In the genomic region with DNA sequence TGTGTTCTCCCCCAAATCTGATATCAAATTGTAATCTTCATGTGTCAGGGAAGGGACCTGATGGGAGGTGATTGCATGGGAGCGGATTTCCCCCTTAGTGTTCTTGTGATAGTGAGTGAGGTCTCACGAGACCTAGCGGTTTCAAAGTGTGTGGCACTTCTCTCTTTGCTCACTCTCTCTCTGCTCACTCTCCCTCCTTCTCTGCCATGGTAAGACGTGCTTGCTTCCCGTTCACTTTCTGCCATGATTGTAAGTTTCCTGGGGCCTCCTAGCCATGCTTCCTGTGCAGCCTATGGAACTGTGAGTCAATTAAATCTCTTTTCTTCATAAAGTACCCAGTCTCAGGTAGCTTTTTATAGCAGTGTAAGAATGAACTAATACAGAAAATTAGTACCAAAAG, we compare ENCODE assay signal across 1 cellular context.
A peak's percentile ranks its signal among the peaks of the same experiment; 100 is the strongest.
TF ChIP-seq lines count a peak whose summit lies in the region.

No MANE protein-coding gene starts in this region.

TF ChIP-seq in GM12878, 131 proteins besides CTCF, POLR2A, EP300 and RAD21 (continued from another document):
- TF ChIP-seq, protein P1, sequence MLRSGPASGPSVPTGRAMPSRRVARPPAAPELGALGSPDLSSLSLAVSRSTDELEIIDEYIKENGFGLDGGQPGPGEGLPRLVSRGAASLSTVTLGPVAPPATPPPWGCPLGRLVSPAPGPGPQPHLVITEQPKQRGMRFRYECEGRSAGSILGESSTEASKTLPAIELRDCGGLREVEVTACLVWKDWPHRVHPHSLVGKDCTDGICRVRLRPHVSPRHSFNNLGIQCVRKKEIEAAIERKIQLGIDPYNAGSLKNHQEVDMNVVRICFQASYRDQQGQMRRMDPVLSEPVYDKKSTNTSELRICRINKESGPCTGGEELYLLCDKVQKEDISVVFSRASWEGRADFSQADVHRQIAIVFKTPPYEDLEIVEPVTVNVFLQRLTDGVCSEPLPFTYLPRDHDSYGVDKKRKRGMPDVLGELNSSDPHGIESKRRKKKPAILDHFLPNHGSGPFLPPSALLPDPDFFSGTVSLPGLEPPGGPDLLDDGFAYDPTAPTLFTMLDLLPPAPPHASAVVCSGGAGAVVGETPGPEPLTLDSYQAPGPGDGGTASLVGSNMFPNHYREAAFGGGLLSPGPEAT (IDR thresholded peaks at IDR 0.05; ENCODE audit: low read depth) = peak; percentile 71
- TF ChIP-seq NFIC (IDR thresholded peaks at IDR 0.05; ENCODE audit: low read depth, low read length) = no peak
- TF ChIP-seq RUNX3 (IDR thresholded peaks at IDR 0.05; ENCODE audit: low read length) = peak; percentile 45; the same call in 1 of the 2 replicates
- TF ChIP-seq NR2F1 (conservative IDR thresholded peaks at IDR 0.05) = 0 out of 2 replicates have a peak, but pooled peaks have one; percentile 17
- TF ChIP-seq SMARCA5 (IDR thresholded peaks at IDR 0.05) = 0 out of 2 replicates have a peak, but pooled peaks have one; percentile 30
- 0 out of 2 replicates have a peak, but pooled peaks have one; percentile 23 for TF ChIP-seq TCF12 (IDR thresholded peaks at IDR 0.05; ENCODE audit: low read depth, low read length)
- peak; percentile 59 for TF ChIP-seq SMAD1 (IDR thresholded peaks at IDR 0.05; ENCODE audit: low read depth, partially characterized antibody)
- TF ChIP-seq, protein P2, sequence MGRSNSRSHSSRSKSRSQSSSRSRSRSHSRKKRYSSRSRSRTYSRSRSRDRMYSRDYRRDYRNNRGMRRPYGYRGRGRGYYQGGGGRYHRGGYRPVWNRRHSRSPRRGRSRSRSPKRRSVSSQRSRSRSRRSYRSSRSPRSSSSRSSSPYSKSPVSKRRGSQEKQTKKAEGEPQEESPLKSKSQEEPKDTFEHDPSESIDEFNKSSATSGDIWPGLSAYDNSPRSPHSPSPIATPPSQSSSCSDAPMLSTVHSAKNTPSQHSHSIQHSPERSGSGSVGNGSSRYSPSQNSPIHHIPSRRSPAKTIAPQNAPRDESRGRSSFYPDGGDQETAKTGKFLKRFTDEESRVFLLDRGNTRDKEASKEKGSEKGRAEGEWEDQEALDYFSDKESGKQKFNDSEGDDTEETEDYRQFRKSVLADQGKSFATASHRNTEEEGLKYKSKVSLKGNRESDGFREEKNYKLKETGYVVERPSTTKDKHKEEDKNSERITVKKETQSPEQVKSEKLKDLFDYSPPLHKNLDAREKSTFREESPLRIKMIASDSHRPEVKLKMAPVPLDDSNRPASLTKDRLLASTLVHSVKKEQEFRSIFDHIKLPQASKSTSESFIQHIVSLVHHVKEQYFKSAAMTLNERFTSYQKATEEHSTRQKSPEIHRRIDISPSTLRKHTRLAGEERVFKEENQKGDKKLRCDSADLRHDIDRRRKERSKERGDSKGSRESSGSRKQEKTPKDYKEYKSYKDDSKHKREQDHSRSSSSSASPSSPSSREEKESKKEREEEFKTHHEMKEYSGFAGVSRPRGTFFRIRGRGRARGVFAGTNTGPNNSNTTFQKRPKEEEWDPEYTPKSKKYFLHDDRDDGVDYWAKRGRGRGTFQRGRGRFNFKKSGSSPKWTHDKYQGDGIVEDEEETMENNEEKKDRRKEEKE (IDR thresholded peaks at IDR 0.05) = peak; percentile 6; the same call in 1 of the 2 replicates
- TF ChIP-seq, protein P3, sequence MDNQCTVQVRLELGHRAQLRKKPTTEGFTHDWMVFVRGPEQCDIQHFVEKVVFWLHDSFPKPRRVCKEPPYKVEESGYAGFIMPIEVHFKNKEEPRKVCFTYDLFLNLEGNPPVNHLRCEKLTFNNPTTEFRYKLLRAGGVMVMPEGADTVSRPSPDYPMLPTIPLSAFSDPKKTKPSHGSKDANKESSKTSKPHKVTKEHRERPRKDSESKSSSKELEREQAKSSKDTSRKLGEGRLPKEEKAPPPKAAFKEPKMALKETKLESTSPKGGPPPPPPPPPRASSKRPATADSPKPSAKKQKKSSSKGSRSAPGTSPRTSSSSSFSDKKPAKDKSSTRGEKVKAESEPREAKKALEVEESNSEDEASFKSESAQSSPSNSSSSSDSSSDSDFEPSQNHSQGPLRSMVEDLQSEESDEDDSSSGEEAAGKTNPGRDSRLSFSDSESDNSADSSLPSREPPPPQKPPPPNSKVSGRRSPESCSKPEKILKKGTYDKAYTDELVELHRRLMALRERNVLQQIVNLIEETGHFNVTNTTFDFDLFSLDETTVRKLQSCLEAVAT (IDR thresholded peaks at IDR 0.05) = peak; percentile 54; the same call in 1 of the 2 replicates
- TF ChIP-seq SPI1 (IDR thresholded peaks at IDR 0.05; ENCODE audit: borderline replicate concordance, insufficient read depth, low read depth, low read length) = peak; percentile 67; the same call in 1 of the 2 replicates
- TF ChIP-seq RELA (IDR thresholded peaks at IDR 0.05; ENCODE audit: borderline replicate concordance, partially characterized antibody) = peak; percentile 12
- TF ChIP-seq, protein P4, sequence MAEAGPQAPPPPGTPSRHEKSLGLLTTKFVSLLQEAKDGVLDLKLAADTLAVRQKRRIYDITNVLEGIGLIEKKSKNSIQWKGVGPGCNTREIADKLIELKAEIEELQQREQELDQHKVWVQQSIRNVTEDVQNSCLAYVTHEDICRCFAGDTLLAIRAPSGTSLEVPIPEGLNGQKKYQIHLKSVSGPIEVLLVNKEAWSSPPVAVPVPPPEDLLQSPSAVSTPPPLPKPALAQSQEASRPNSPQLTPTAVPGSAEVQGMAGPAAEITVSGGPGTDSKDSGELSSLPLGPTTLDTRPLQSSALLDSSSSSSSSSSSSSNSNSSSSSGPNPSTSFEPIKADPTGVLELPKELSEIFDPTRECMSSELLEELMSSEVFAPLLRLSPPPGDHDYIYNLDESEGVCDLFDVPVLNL (IDR thresholded peaks at IDR 0.05; ENCODE audit: low read depth, low read length) = no peak
- no peak for TF ChIP-seq POU2F2 (IDR thresholded peaks at IDR 0.05; ENCODE audit: borderline replicate concordance, low read depth, low read length)
- peak; percentile 56 to 78; a peak in 3 of 4 replicates for TF ChIP-seq IKZF2 (IDR thresholded peaks at IDR 0.05)
- TF ChIP-seq, protein P5, sequence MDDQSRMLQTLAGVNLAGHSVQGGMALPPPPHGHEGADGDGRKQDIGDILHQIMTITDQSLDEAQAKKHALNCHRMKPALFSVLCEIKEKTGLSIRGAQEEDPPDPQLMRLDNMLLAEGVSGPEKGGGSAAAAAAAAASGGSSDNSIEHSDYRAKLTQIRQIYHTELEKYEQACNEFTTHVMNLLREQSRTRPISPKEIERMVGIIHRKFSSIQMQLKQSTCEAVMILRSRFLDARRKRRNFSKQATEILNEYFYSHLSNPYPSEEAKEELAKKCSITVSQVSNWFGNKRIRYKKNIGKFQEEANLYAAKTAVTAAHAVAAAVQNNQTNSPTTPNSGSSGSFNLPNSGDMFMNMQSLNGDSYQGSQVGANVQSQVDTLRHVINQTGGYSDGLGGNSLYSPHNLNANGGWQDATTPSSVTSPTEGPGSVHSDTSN (IDR thresholded peaks at IDR 0.05; ENCODE audit: insufficient replicate concordance, low read depth, low read length) = no peak
- TF ChIP-seq, protein P6, sequence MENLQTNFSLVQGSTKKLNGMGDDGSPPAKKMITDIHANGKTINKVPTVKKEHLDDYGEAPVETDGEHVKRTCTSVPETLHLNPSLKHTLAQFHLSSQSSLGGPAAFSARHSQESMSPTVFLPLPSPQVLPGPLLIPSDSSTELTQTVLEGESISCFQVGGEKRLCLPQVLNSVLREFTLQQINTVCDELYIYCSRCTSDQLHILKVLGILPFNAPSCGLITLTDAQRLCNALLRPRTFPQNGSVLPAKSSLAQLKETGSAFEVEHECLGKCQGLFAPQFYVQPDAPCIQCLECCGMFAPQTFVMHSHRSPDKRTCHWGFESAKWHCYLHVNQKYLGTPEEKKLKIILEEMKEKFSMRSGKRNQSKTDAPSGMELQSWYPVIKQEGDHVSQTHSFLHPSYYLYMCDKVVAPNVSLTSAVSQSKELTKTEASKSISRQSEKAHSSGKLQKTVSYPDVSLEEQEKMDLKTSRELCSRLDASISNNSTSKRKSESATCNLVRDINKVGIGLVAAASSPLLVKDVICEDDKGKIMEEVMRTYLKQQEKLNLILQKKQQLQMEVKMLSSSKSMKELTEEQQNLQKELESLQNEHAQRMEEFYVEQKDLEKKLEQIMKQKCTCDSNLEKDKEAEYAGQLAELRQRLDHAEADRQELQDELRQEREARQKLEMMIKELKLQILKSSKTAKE (IDR thresholded peaks at IDR 0.05; ENCODE audit: low read depth, poor library complexity, severe bottlenecking) = peak; percentile 14
- TF ChIP-seq, protein P7, sequence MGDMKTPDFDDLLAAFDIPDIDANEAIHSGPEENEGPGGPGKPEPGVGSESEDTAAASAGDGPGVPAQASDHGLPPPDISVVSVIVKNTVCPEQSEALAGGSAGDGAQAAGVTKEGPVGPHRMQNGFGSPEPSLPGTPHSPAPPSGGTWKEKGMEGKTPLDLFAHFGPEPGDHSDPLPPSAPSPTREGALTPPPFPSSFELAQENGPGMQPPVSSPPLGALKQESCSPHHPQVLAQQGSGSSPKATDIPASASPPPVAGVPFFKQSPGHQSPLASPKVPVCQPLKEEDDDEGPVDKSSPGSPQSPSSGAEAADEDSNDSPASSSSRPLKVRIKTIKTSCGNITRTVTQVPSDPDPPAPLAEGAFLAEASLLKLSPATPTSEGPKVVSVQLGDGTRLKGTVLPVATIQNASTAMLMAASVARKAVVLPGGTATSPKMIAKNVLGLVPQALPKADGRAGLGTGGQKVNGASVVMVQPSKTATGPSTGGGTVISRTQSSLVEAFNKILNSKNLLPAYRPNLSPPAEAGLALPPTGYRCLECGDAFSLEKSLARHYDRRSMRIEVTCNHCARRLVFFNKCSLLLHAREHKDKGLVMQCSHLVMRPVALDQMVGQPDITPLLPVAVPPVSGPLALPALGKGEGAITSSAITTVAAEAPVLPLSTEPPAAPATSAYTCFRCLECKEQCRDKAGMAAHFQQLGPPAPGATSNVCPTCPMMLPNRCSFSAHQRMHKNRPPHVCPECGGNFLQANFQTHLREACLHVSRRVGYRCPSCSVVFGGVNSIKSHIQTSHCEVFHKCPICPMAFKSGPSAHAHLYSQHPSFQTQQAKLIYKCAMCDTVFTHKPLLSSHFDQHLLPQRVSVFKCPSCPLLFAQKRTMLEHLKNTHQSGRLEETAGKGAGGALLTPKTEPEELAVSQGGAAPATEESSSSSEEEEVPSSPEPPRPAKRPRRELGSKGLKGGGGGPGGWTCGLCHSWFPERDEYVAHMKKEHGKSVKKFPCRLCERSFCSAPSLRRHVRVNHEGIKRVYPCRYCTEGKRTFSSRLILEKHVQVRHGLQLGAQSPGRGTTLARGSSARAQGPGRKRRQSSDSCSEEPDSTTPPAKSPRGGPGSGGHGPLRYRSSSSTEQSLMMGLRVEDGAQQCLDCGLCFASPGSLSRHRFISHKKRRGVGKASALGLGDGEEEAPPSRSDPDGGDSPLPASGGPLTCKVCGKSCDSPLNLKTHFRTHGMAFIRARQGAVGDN (IDR thresholded peaks at IDR 0.05) = peak; percentile 69; the same call in 1 of the 2 replicates
- 0 out of 2 replicates have a peak, but pooled peaks have one; percentile 32 for TF ChIP-seq DPF2 (IDR thresholded peaks at IDR 0.05)
- TF ChIP-seq ATF7 (IDR thresholded peaks at IDR 0.05; ENCODE audit: low read depth) = peak; percentile 45
- TF ChIP-seq, protein P8, sequence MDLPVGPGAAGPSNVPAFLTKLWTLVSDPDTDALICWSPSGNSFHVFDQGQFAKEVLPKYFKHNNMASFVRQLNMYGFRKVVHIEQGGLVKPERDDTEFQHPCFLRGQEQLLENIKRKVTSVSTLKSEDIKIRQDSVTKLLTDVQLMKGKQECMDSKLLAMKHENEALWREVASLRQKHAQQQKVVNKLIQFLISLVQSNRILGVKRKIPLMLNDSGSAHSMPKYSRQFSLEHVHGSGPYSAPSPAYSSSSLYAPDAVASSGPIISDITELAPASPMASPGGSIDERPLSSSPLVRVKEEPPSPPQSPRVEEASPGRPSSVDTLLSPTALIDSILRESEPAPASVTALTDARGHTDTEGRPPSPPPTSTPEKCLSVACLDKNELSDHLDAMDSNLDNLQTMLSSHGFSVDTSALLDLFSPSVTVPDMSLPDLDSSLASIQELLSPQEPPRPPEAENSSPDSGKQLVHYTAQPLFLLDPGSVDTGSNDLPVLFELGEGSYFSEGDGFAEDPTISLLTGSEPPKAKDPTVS (IDR thresholded peaks at IDR 0.05; ENCODE audit: low read depth, low read length) = no peak
- no peak for TF ChIP-seq TARDBP (IDR thresholded peaks at IDR 0.05; ENCODE audit: borderline replicate concordance)
- peak; percentile 63 for TF ChIP-seq IKZF1 (conservative IDR thresholded peaks at IDR 0.05)
- peak; percentile 87 for TF ChIP-seq MEF2B (IDR thresholded peaks at IDR 0.05; ENCODE audit: partially characterized antibody, poor library complexity, severe bottlenecking)
- TF ChIP-seq NBN (IDR thresholded peaks at IDR 0.05) = peak; percentile 41; the same call in 1 of the 2 replicates
- no peak for TF ChIP-seq HDAC2 (IDR thresholded peaks at IDR 0.05)
- TF ChIP-seq GATAD2B (conservative IDR thresholded peaks at IDR 0.05; ENCODE audit: low read depth) = peak; percentile 45; the same call in 1 of the 2 replicates
- peak; percentile 80 for TF ChIP-seq POLR2AphosphoS5 (IDR thresholded peaks at IDR 0.05; ENCODE audit: low read length)
- TF ChIP-seq CHD2 (IDR thresholded peaks at IDR 0.05; ENCODE audit: borderline replicate concordance, low read depth, low read length) = peak; percentile 74
- peak; percentile 27; the same call in 1 of the 2 replicates for TF ChIP-seq BACH1 (IDR thresholded peaks at IDR 0.05; ENCODE audit: borderline replicate concordance)
- TF ChIP-seq BHLHE40 (IDR thresholded peaks at IDR 0.05; ENCODE audit: borderline replicate concordance in 1 of 2, low read depth in 2 of 2, low read length in 1 of 2) = peak; percentile 97
- TF ChIP-seq, protein P9, sequence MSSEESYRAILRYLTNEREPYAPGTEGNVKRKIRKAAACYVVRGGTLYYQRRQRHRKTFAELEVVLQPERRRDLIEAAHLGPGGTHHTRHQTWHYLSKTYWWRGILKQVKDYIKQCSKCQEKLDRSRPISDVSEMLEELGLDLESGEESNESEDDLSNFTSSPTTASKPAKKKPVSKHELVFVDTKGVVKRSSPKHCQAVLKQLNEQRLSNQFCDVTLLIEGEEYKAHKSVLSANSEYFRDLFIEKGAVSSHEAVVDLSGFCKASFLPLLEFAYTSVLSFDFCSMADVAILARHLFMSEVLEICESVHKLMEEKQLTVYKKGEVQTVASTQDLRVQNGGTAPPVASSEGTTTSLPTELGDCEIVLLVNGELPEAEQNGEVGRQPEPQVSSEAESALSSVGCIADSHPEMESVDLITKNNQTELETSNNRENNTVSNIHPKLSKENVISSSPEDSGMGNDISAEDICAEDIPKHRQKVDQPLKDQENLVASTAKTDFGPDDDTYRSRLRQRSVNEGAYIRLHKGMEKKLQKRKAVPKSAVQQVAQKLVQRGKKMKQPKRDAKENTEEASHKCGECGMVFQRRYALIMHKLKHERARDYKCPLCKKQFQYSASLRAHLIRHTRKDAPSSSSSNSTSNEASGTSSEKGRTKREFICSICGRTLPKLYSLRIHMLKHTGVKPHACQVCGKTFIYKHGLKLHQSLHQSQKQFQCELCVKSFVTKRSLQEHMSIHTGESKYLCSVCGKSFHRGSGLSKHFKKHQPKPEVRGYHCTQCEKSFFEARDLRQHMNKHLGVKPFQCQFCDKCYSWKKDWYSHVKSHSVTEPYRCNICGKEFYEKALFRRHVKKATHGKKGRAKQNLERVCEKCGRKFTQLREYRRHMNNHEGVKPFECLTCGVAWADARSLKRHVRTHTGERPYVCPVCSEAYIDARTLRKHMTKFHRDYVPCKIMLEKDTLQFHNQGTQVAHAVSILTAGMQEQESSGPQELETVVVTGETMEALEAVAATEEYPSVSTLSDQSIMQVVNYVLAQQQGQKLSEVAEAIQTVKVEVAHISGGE (CRISPR knock-in tag; IDR thresholded peaks at IDR 0.05) = no peak
